19 cellular contexts compared by ENCODE assay signal in the genomic region with DNA sequence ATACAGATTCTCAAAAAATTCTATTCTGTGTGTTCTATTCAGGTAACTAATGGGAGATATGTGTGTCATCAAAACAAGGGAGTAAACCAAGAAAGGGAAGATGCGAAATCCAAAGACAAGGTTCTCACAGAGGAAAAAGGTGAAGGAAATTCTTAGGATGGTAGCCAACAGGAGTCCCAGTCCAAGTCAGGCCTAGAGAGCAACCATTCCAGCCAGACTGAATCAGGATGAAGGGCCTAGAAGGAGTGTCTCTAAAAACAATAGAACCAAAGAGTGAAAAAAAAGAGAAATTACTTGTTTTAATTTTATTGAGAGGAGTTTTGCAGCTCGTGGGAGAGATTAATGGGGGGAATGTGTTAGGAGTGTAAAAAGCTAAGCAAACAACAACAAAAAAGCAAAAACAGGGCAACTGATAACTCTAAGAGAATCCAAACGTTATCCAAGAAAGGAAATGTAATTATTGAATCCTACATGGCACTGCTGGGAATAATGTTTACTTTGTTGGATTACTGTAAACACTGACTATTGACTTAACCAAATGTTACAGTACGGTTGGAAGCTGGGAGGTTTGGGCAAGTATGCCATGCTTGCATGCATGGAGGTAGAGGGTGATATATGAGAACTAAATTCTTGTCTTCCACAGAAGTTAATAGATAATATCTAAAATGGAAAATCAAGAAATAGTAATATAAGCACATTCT. TPM values are rescaled to one million over a fixed set of nuclear protein-coding genes. Genes with fewer than 3 reads are reported as not detected.
DNase-seq lines count a peak whose midpoint lies in the region; ATAC-seq, FAIRE-seq and TF ChIP-seq lines count a peak whose summit lies in the region.
"Had no signal": no experiment of that assay in that cellular context is flagged by ENCODE, and none has a peak within 500 bp of the region (broad histone marks: within the 10 kb centered on the region; RNA-seq: fewer than 3 reads in every experiment).

No MANE protein-coding gene starts in this region.

- no peak for ATAC-seq in left ventricle myocardium superior
- no peak for ATAC-seq in HG02763 (IDR thresholded peaks at IDR 0.05; ENCODE audit: unreplicated experiment)
- ATAC-seq: natural killer cell treated with Interleukin-12 subunit alpha and Interleukin-12 subunit beta and Interleukin-15 and Interleukin-18, amount 100 ng/mL, for 72 hours had no signal

- no peak for TF ChIP-seq EP300 in transverse colon (IDR thresholded peaks at IDR 0.05; ENCODE audit: low read depth)

- H3K27me3 Mint-ChIP-seq in astrocyte (ENCODE audit: low read depth, unreplicated experiment), result no peaks in the 10 kb centered on the region
- H3K27me3 Mint-ChIP-seq: natural killer cell treated with Interleukin-12 subunit alpha and Interleukin-12 subunit beta and Interleukin-15 and Interleukin-18, amount 100 ng/mL, for 72 hours had no signal

- no peak overlapping the region for H3K9ac ChIP-seq in astrocyte (ENCODE audit: low read length)

- H3K4me1 ChIP-seq in cardiac muscle cell (ENCODE audit: low read depth) (peaks cover 50% of the 10 kb centered on the region), astrocyte (ENCODE audit: insufficient read depth, low read length) (peaks cover 21% of the 10 kb centered on the region), muscle layer of duodenum (ENCODE audit: control insufficient read depth in 1 of 2, insufficient read depth in 2 of 2, low read length in 2 of 2) (peaks cover 0 to 17% of the 10 kb centered on the region in 2 donors), transverse colon (peaks cover 2 to 41% (median 13%) of the 10 kb centered on the region in 4 donors)

- no peaks in the 10 kb centered on the region for H3K36me3 Mint-ChIP-seq in astrocyte (ENCODE audit: low read depth, unreplicated experiment)

- H3K36me3 ChIP-seq in cardiac muscle cell, result peaks cover 11% of the 10 kb centered on the region
- H3K36me3 ChIP-seq in astrocyte (ENCODE audit: insufficient read depth, low read length), result no peaks in the 10 kb centered on the region
- no peaks in the 10 kb centered on the region for H3K36me3 ChIP-seq in muscle layer of duodenum (ENCODE audit: control insufficient read depth in 1 of 2, insufficient read depth in 2 of 2, low read length in 2 of 2)
- H3K36me3 ChIP-seq in transverse colon, result no peaks in the 10 kb centered on the region
- H3K36me3 ChIP-seq: tibial nerve had no signal

- no peak overlapping the region for H2AFZ ChIP-seq in astrocyte (ENCODE audit: low read depth, low read length)

- H3K4me3 ChIP-seq in cardiac muscle cell (no peak overlapping the region), astrocyte (ENCODE audit: insufficient read depth, low read depth, low read length) (no peak overlapping the region), muscle layer of duodenum (ENCODE audit: low read depth in 1 of 2, low read length in 2 of 2) (no peak overlapping the region), transverse colon (no peak overlapping the region)
- H3K4me3 ChIP-seq: dorsolateral prefrontal cortex, MG63, tibial nerve had no signal

- peaks cover 73% of the 10 kb centered on the region for H3K79me2 ChIP-seq in astrocyte (ENCODE audit: insufficient read depth, low read length)

- no peaks in the 10 kb centered on the region for H3K27me3 ChIP-seq in cardiac muscle cell
- no peaks in the 10 kb centered on the region for H3K27me3 ChIP-seq in astrocyte (ENCODE audit: insufficient read depth, low read length)
- no peaks in the 10 kb centered on the region for H3K27me3 ChIP-seq in muscle layer of duodenum (ENCODE audit: low read depth, low read length)
- no peaks in the 10 kb centered on the region for H3K27me3 ChIP-seq in transverse colon
- H3K27me3 ChIP-seq: dorsolateral prefrontal cortex, MG63, tibial nerve had no signal

- no peak for DNase-seq in cardiac muscle cell (ENCODE audit: low read depth in 1 of 2, low spot score in 1 of 2)
- DNase-seq in left ventricle myocardium superior, result no peak
- DNase-seq in astrocyte (ENCODE audit: low read depth), result no peak
- no peak for DNase-seq in transverse colon
- DNase-seq in KBM-7, result no peak
- no peak for DNase-seq in MV-4-11 (lab: John Stamatoyannopoulos, UW)
- DNase-seq: activated CD4-positive, CD25-positive, alpha-beta regulatory T cell; activated CD8-positive, alpha-beta memory T cell treated with anti-CD3 and anti-CD28 coated beads for 24 hours; activated naive CD8-positive, alpha-beta T cell treated with anti-CD3 and anti-CD28 coated beads, Interleukin-2, amount 10 ng/mL, durations not matched to agents 7 days and 5 days; dorsolateral prefrontal cortex; erythroblast; MG63; NCI-H1694; NCI-H2227 treated with DMSO at 0.1 percent for 48 hours had no signal

- H3K4me3 Mint-ChIP-seq in astrocyte (ENCODE audit: unreplicated experiment), result no peak overlapping the region
- H3K4me3 Mint-ChIP-seq: activated naive CD8-positive, alpha-beta T cell treated with anti-CD3 and anti-CD28 coated beads, Interleukin-2, amount 10 ng/mL, durations not matched to agents 7 days and 5 days; natural killer cell treated with Interleukin-12 subunit alpha and Interleukin-12 subunit beta and Interleukin-15 and Interleukin-18, amount 100 ng/mL, for 72 hours; T-helper 2 cell treated with Interferon-gamma antibody and Interleukin-4, amounts not matched to agents 5 μg/mL and 100 μg/mL, for 36 hours had no signal

- peak overlapping the region; percentile 22 for H3K27ac Mint-ChIP-seq in astrocyte (ENCODE audit: unreplicated experiment)
- H3K27ac Mint-ChIP-seq: activated naive CD8-positive, alpha-beta T cell treated with anti-CD3 and anti-CD28 coated beads, Interleukin-2, amount 10 ng/mL, durations not matched to agents 7 days and 5 days; natural killer cell treated with Interleukin-12 subunit alpha and Interleukin-12 subunit beta and Interleukin-15 and Interleukin-18, amount 100 ng/mL, for 72 hours; T-helper 2 cell treated with Interferon-gamma antibody and Interleukin-4, amounts not matched to agents 5 μg/mL and 100 μg/mL, for 36 hours had no signal

- peaks cover 4% of the 10 kb centered on the region for H4K20me1 ChIP-seq in astrocyte (ENCODE audit: insufficient read depth, low read length)

- H3K4me2 ChIP-seq in astrocyte (ENCODE audit: low read length), result no peak overlapping the region

- in situ Hi-C loops in transverse colon (cut with MboI; ENCODE audit: low pct_ligation_motif_present in 1 of 4, low pct_unique_long_range_greater_than_20kb in 1 of 4, low sequenced_read_pairs in 3 of 4), result loop anchor here in 1 of 4 donors (25.0 kb wide), 1 partner anchor 99 kb away; no protein-coding TSS in a partner anchor
- in situ Hi-C loops in KBM-7 (cut with MboI; ENCODE audit: low pct_unique_long_range_greater_than_20kb, low sequenced_read_pairs), result no loop called here

- WGBS in transverse colon (ENCODE audit: low coverage in 1 of 2), 2 donors, result 72% methylated on average over 4 of the region's 4 CpGs

- H3K9me3 ChIP-seq in cardiac muscle cell (ENCODE audit: low read depth) (no peaks in the 10 kb centered on the region), astrocyte (ENCODE audit: insufficient read depth, low read depth, low read length) (no peaks in the 10 kb centered on the region), muscle layer of duodenum (ENCODE audit: control insufficient read depth in 1 of 2, low read length in 2 of 2) (no peaks in the 10 kb centered on the region), transverse colon (no peaks in the 10 kb centered on the region)
- H3K9me3 ChIP-seq: MG63, tibial nerve had no signal

- FAIRE-seq in astrocyte (lab: Jason Lieb, UNC), result no peak

- no peak for TF ChIP-seq CTCF in cardiac muscle cell (IDR thresholded peaks at IDR 0.05; ENCODE audit: low read depth, low read length)
- no peak for TF ChIP-seq CTCF in astrocyte (IDR thresholded peaks at IDR 0.05; ENCODE audit: insufficient read depth, low read depth, low read length)
- TF ChIP-seq CTCF in transverse colon (IDR thresholded peaks at IDR 0.05), result no peak

- peaks cover 25% of the 10 kb centered on the region for H3K4me1 Mint-ChIP-seq in astrocyte (ENCODE audit: low read depth, unreplicated experiment)
- H3K4me1 Mint-ChIP-seq: activated naive CD8-positive, alpha-beta T cell treated with anti-CD3 and anti-CD28 coated beads, Interleukin-2, amount 10 ng/mL, durations not matched to agents 7 days and 5 days had no signal

- H3K27ac ChIP-seq in cardiac muscle cell (peak overlapping the region; percentile 85), astrocyte (ENCODE audit: low read depth, low read length) (no peak overlapping the region), muscle layer of duodenum (ENCODE audit: low read length) (peak overlapping the region; percentile 92), transverse colon (peak overlapping the region; percentile 60 to 83 (median 68))

- no peak for TF ChIP-seq POLR2A in transverse colon (IDR thresholded peaks at IDR 0.05)

- no peaks in the 10 kb centered on the region for H3K9me3 Mint-ChIP-seq in astrocyte (ENCODE audit: unreplicated experiment)
- H3K9me3 Mint-ChIP-seq: activated naive CD8-positive, alpha-beta T cell treated with anti-CD3 and anti-CD28 coated beads, Interleukin-2, amount 10 ng/mL, durations not matched to agents 7 days and 5 days; natural killer cell treated with Interleukin-12 subunit alpha and Interleukin-12 subunit beta and Interleukin-15 and Interleukin-18, amount 100 ng/mL, for 72 hours; T-helper 2 cell treated with Interferon-gamma antibody and Interleukin-4, amounts not matched to agents 5 μg/mL and 100 μg/mL, for 36 hours had no signal

- intact Hi-C loops in left ventricle myocardium superior (cut with micrococcal nuclease), result loop anchor here (10.0 kb wide), 1 partner anchor 107 kb away; no protein-coding TSS in a partner anchor
- intact Hi-C loops in transverse colon (cut with DNase I; ENCODE audit: low total_unique reads), result no loop called here

RNA-seq across cellular contexts. Expression of a gene that starts 12.3 kb away (rescaled TPM):
- 86.8 and 151 TPM in 2 replicates for total RNA-seq in cardiac muscle cell
- 169 and 291 TPM in 2 replicates for polyA plus RNA-seq in cardiac muscle cell
- 429 TPM for total RNA-seq in left ventricle myocardium superior
- 41.2 and 42.4 TPM in 2 replicates for total RNA-seq in astrocyte
- total RNA-seq in transverse colon, result 10 to 100 TPM; 24.7 to 40.2 (median 33.8) TPM
